In the genomic region with DNA sequence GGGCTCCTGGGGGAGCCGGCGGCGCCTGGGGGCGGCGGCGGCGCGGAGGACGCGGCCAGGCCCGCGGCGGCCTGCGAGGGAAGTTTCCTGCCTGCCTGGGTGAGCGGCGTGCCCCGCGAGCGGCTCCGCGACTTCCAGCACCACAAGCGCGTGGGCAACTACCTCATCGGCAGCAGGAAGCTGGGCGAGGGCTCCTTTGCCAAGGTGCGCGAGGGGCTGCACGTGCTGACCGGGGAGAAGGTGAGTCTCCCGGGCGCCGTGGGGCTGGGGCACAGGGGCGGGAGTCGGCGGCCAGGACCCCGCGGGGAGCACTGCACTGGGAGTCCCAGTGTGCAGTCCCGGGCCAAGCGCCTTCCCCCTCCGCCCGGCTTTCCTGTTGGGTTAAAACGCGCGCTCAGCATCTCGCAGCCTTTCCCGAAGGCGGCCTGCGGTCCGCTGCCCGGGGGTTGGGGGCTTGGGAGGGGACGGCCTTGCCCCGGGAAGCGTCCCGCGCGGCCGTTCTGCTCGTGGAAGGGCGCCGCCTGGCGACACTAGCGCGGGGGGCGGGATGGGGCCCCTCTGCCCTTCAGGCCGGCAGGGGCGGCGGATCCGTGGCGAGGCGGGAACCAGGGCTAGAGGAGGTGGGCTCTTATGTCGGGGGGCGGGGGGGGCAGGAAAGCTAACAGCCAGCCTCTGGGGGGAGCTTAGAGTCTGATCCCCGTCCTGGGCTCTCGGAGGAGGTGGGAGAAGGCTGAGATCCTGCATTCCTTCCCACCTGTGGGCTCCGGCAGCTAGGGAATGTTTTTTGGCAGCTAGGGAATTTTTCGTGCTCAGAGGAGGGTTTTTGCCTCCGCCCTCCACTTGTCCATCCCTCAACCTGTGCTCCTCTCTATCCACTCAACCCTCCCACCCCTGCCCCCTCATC, we compare ENCODE assay signal across 1 cellular context.
TF ChIP-seq lines count a peak whose summit lies in the region.

No MANE protein-coding gene starts in this region.

TF ChIP-seq in HepG2, 621 proteins besides CTCF, POLR2A, EP300 and RAD21 (continued from another document and continues in another):
- TF ChIP-seq, protein P1, sequence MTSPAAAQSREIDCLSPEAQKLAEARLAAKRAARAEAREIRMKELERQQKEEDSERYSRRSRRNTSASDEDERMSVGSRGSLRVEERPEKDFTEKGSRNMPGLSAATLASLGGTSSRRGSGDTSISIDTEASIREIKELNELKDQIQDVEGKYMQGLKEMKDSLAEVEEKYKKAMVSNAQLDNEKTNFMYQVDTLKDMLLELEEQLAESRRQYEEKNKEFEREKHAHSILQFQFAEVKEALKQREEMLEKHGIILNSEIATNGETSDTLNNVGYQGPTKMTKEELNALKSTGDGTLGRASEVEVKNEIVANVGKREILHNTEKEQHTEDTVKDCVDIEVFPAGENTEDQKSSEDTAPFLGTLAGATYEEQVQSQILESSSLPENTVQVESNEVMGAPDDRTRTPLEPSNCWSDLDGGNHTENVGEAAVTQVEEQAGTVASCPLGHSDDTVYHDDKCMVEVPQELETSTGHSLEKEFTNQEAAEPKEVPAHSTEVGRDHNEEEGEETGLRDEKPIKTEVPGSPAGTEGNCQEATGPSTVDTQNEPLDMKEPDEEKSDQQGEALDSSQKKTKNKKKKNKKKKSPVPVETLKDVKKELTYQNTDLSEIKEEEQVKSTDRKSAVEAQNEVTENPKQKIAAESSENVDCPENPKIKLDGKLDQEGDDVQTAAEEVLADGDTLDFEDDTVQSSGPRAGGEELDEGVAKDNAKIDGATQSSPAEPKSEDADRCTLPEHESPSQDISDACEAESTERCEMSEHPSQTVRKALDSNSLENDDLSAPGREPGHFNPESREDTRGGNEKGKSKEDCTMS (CRISPR knock-in tag; conservative IDR thresholded peaks at IDR 0.05): no peak
- TF ChIP-seq SPEN (CRISPR knock-in tag; IDR thresholded peaks at IDR 0.05; ENCODE audit: low read depth) (0 out of 2 replicates have a peak, but pooled peaks have one; percentile 7), MED1 (CRISPR knock-in tag; IDR thresholded peaks at IDR 0.05) (0 out of 2 replicates have a peak, but pooled peaks have one; percentile 15), ZNF790 (CRISPR knock-in tag; IDR thresholded peaks at IDR 0.05; ENCODE audit: borderline replicate concordance) (no peak), LCORL (IDR thresholded peaks at IDR 0.05) (no peak), LCORL (CRISPR knock-in tag; IDR thresholded peaks at IDR 0.05) (peak; percentile 86), STAG1 (CRISPR knock-in tag; IDR thresholded peaks at IDR 0.05) (peak; percentile 66), ZNF674 (CRISPR knock-in tag; IDR thresholded peaks at IDR 0.05; ENCODE audit: low read depth) (peak; percentile 30; the same call in 1 of the 2 replicates), GATAD1 (CRISPR knock-in tag; IDR thresholded peaks at IDR 0.05) (peak; percentile 23; the same call in 1 of the 2 replicates), RXRB (CRISPR knock-in tag; IDR thresholded peaks at IDR 0.05; ENCODE audit: borderline replicate concordance) (no peak), KDM5A (IDR thresholded peaks at IDR 0.05; ENCODE audit: borderline replicate concordance, low read length) (no peak), SP2 (CRISPR knock-in tag; IDR thresholded peaks at IDR 0.05) (peak; percentile 30; the same call in 1 of the 2 replicates), FIP1L1 (IDR thresholded peaks at IDR 0.05; ENCODE audit: borderline replicate concordance, insufficient read depth, low read depth, low read length) (no peak), RBAK (CRISPR knock-in tag; IDR thresholded peaks at IDR 0.05) (no peak), KDM2A (CRISPR knock-in tag; IDR thresholded peaks at IDR 0.05; ENCODE audit: borderline replicate concordance, low read depth) (peak; percentile 88), SP1 (IDR thresholded peaks at IDR 0.05) (no peak), SP1 (CRISPR knock-in tag; IDR thresholded peaks at IDR 0.05) (0 out of 2 replicates have a peak, but pooled peaks have one; percentile 50), SUZ12 (IDR thresholded peaks at IDR 0.05; ENCODE audit: low read depth, low read length) (no peak), PHF8 (CRISPR knock-in tag; IDR thresholded peaks at IDR 0.05) (peak; percentile 57), THYN1 (CRISPR knock-in tag; IDR thresholded peaks at IDR 0.05; ENCODE audit: borderline replicate concordance, low read depth) (no peak), ZFY (CRISPR knock-in tag; IDR thresholded peaks at IDR 0.05) (peak; percentile 60; the same call in 1 of the 2 replicates), FOXC1 (CRISPR knock-in tag; IDR thresholded peaks at IDR 0.05; ENCODE audit: borderline replicate concordance) (no peak), ELF4 (CRISPR knock-in tag; IDR thresholded peaks at IDR 0.05; ENCODE audit: borderline replicate concordance) (no peak), SMC3 (IDR thresholded peaks at IDR 0.05; ENCODE audit: low read length) (peak; percentile 14; the same call in 1 of the 2 replicates), GATAD2A (CRISPR knock-in tag; IDR thresholded peaks at IDR 0.05) (0 out of 2 replicates have a peak, but pooled peaks have one; percentile 18), HNRNPK (IDR thresholded peaks at IDR 0.05; ENCODE audit: low read depth, low read length, poor library complexity, severe bottlenecking) (peak; percentile 70), BORCS8-MEF2B (CRISPR knock-in tag; IDR thresholded peaks at IDR 0.05) (peak; percentile 43; the same call in 1 of the 2 replicates), KDM4B (CRISPR knock-in tag; IDR thresholded peaks at IDR 0.05) (no peak), SNAPC2 (CRISPR knock-in tag; IDR thresholded peaks at IDR 0.05) (0 out of 2 replicates have a peak, but pooled peaks have one; percentile 62), NCOR1 (IDR thresholded peaks at IDR 0.05; ENCODE audit: borderline replicate concordance, low read length) (no peak), POGZ (CRISPR knock-in tag; IDR thresholded peaks at IDR 0.05) (peak; percentile 52; the same call in 1 of the 2 replicates), HIVEP1 (CRISPR knock-in tag; IDR thresholded peaks at IDR 0.05) (peak; percentile 19; the same call in 1 of the 2 replicates), ZNF768 (CRISPR knock-in tag; IDR thresholded peaks at IDR 0.05) (peak; percentile 31; the same call in 1 of the 2 replicates), ZNF260 (CRISPR knock-in tag; IDR thresholded peaks at IDR 0.05; ENCODE audit: borderline replicate concordance, low read depth) (no peak)
- TF ChIP-seq, protein P2, sequence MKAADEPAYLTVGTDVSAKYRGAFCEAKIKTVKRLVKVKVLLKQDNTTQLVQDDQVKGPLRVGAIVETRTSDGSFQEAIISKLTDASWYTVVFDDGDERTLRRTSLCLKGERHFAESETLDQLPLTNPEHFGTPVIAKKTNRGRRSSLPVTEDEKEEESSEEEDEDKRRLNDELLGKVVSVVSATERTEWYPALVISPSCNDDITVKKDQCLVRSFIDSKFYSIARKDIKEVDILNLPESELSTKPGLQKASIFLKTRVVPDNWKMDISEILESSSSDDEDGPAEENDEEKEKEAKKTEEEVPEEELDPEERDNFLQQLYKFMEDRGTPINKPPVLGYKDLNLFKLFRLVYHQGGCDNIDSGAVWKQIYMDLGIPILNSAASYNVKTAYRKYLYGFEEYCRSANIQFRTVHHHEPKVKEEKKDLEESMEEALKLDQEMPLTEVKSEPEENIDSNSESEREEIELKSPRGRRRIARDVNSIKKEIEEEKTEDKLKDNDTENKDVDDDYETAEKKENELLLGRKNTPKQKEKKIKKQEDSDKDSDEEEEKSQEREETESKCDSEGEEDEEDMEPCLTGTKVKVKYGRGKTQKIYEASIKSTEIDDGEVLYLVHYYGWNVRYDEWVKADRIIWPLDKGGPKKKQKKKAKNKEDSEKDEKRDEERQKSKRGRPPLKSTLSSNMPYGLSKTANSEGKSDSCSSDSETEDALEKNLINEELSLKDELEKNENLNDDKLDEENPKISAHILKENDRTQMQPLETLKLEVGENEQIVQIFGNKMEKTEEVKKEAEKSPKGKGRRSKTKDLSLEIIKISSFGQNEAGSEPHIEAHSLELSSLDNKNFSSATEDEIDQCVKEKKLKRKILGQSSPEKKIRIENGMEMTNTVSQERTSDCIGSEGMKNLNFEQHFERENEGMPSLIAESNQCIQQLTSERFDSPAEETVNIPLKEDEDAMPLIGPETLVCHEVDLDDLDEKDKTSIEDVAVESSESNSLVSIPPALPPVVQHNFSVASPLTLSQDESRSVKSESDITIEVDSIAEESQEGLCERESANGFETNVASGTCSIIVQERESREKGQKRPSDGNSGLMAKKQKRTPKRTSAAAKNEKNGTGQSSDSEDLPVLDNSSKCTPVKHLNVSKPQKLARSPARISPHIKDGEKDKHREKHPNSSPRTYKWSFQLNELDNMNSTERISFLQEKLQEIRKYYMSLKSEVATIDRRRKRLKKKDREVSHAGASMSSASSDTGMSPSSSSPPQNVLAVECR (CRISPR knock-in tag; IDR thresholded peaks at IDR 0.05; ENCODE audit: borderline replicate concordance): peak; percentile 63; the same call in 1 of the 2 replicates
- TF ChIP-seq, protein P3, sequence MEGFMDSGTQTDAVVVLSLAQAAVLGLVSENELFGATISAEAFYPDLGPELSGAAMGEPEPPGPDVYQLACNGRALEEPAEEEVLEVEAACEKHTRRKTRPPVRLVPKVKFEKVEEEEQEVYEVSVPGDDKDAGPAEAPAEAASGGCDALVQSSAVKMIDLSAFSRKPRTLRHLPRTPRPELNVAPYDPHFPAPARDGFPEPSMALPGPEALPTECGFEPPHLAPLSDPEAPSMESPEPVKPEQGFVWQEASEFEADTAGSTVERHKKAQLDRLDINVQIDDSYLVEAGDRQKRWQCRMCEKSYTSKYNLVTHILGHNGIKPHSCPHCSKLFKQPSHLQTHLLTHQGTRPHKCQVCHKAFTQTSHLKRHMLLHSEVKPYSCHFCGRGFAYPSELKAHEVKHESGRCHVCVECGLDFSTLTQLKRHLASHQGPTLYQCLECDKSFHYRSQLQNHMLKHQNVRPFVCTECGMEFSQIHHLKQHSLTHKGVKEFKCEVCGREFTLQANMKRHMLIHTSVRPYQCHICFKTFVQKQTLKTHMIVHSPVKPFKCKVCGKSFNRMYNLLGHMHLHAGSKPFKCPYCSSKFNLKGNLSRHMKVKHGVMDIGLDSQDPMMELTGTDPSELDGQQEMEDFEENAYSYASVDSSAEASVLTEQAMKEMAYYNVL (CRISPR knock-in tag; IDR thresholded peaks at IDR 0.05; ENCODE audit: borderline replicate concordance): peak; percentile 23; the same call in 1 of the 2 replicates
- TF ChIP-seq, protein P4, sequence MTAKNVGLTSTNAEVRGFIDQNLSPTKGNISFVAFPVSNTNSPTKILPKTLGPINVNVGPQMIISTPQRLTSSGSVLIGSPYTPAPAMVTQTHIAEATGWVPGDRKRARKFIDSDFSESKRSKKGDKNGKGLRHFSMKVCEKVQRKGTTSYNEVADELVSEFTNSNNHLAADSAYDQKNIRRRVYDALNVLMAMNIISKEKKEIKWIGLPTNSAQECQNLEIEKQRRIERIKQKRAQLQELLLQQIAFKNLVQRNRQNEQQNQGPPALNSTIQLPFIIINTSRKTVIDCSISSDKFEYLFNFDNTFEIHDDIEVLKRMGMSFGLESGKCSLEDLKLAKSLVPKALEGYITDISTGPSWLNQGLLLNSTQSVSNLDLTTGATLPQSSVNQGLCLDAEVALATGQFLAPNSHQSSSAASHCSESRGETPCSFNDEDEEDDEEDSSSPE (CRISPR knock-in tag; IDR thresholded peaks at IDR 0.05): peak; percentile 70
- TF ChIP-seq, protein P5, sequence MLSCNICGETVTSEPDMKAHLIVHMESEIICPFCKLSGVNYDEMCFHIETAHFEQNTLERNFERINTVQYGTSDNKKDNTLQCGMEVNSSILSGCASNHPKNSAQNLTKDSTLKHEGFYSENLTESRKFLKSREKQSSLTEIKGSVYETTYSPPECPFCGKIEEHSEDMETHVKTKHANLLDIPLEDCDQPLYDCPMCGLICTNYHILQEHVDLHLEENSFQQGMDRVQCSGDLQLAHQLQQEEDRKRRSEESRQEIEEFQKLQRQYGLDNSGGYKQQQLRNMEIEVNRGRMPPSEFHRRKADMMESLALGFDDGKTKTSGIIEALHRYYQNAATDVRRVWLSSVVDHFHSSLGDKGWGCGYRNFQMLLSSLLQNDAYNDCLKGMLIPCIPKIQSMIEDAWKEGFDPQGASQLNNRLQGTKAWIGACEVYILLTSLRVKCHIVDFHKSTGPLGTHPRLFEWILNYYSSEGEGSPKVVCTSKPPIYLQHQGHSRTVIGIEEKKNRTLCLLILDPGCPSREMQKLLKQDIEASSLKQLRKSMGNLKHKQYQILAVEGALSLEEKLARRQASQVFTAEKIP (CRISPR knock-in tag; IDR thresholded peaks at IDR 0.05; ENCODE audit: borderline replicate concordance): no peak
- TF ChIP-seq, protein P6, sequence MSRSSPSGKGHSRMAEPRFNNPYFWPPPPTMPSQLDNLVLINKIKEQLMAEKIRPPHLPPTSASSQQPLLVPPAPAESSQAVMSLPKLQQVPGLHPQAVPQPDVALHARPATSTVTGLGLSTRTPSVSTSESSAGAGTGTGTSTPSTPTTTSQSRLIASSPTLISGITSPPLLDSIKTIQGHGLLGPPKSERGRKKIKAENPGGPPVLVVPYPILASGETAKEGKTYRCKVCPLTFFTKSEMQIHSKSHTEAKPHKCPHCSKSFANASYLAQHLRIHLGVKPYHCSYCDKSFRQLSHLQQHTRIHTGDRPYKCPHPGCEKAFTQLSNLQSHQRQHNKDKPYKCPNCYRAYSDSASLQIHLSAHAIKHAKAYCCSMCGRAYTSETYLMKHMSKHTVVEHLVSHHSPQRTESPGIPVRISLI (CRISPR knock-in tag; IDR thresholded peaks at IDR 0.05; ENCODE audit: borderline replicate concordance): peak; percentile 47; the same call in 1 of the 2 replicates
- TF ChIP-seq, protein P7, sequence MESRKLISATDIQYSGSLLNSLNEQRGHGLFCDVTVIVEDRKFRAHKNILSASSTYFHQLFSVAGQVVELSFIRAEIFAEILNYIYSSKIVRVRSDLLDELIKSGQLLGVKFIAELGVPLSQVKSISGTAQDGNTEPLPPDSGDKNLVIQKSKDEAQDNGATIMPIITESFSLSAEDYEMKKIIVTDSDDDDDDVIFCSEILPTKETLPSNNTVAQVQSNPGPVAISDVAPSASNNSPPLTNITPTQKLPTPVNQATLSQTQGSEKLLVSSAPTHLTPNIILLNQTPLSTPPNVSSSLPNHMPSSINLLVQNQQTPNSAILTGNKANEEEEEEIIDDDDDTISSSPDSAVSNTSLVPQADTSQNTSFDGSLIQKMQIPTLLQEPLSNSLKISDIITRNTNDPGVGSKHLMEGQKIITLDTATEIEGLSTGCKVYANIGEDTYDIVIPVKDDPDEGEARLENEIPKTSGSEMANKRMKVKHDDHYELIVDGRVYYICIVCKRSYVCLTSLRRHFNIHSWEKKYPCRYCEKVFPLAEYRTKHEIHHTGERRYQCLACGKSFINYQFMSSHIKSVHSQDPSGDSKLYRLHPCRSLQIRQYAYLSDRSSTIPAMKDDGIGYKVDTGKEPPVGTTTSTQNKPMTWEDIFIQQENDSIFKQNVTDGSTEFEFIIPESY (CRISPR knock-in tag; IDR thresholded peaks at IDR 0.05): peak; percentile 42; the same call in 1 of the 2 replicates
- TF ChIP-seq, protein P8, sequence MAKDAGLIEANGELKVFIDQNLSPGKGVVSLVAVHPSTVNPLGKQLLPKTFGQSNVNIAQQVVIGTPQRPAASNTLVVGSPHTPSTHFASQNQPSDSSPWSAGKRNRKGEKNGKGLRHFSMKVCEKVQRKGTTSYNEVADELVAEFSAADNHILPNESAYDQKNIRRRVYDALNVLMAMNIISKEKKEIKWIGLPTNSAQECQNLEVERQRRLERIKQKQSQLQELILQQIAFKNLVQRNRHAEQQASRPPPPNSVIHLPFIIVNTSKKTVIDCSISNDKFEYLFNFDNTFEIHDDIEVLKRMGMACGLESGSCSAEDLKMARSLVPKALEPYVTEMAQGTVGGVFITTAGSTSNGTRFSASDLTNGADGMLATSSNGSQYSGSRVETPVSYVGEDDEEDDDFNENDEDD (CRISPR knock-in tag; IDR thresholded peaks at IDR 0.05; ENCODE audit: borderline replicate concordance): peak; percentile 69; the same call in 1 of the 2 replicates
